17 cellular contexts compared by ENCODE assay signal in genomic region chr16:80441935-80442334, GRCh38.
"Had no signal": no experiment of that assay in that cellular context is flagged by ENCODE, and none has a peak within 500 bp of the region (broad histone marks: within the 10 kb centered on the region; RNA-seq: fewer than 3 reads in every experiment).

No MANE protein-coding gene starts in this region.

- H3K4me1 Mint-ChIP-seq: stimulated activated naive B cell treated with anti-CD40 and anti-IgM and Interleukin-4, amounts not matched to agents 10 μg/mL and 1 μg/mL and 100 μg/mL, for 72 hours; stimulated activated naive CD8-positive, alpha-beta T cell treated with anti-CD3 and anti-CD28 coated beads, Interleukin-15, amount 100 ng/mL, for 72 hours had no signal

- H3K9me3 Mint-ChIP-seq: effector memory CD8-positive, alpha-beta T cell; stimulated activated naive CD8-positive, alpha-beta T cell treated with anti-CD3 and anti-CD28 coated beads, Interleukin-15, amount 100 ng/mL, for 72 hours had no signal

- ATAC-seq: effector memory CD8-positive, alpha-beta T cell; gastroesophageal sphincter; left lobe of liver; naive thymus-derived CD4-positive, alpha-beta T cell; psoas muscle; sciatic nerve; stimulated activated naive B cell treated with anti-CD40 and anti-IgM and Interleukin-4, amounts not matched to agents 10 μg/mL and 1 μg/mL and 100 μg/mL, for 72 hours; stimulated activated naive CD8-positive, alpha-beta T cell treated with anti-CD3 and anti-CD28 coated beads, Interleukin-15, amount 100 ng/mL, for 72 hours; upper lobe of right lung had no signal

- H3K36me3 Mint-ChIP-seq: naive thymus-derived CD4-positive, alpha-beta T cell; stimulated activated naive B cell treated with anti-CD40 and anti-IgM and Interleukin-4, amounts not matched to agents 10 μg/mL and 1 μg/mL and 100 μg/mL, for 72 hours had no signal

- H3K4me3 Mint-ChIP-seq: effector memory CD8-positive, alpha-beta T cell; naive thymus-derived CD4-positive, alpha-beta T cell; nephron progenitor cell; stimulated activated naive B cell treated with anti-CD40 and anti-IgM and Interleukin-4, amounts not matched to agents 10 μg/mL and 1 μg/mL and 100 μg/mL, for 72 hours; stimulated activated naive CD8-positive, alpha-beta T cell treated with anti-CD3 and anti-CD28 coated beads, Interleukin-15, amount 100 ng/mL, for 72 hours had no signal

- H3K27ac Mint-ChIP-seq: effector memory CD8-positive, alpha-beta T cell; naive thymus-derived CD4-positive, alpha-beta T cell; nephron progenitor cell; stimulated activated naive B cell treated with anti-CD40 and anti-IgM and Interleukin-4, amounts not matched to agents 10 μg/mL and 1 μg/mL and 100 μg/mL, for 72 hours; stimulated activated naive CD8-positive, alpha-beta T cell treated with anti-CD3 and anti-CD28 coated beads, Interleukin-15, amount 100 ng/mL, for 72 hours had no signal

- DNase-seq: effector memory CD8-positive, alpha-beta T cell; glutamatergic neuron; islet precursor cell; mammary epithelial cell; naive thymus-derived CD4-positive, alpha-beta T cell; nephron progenitor cell; psoas muscle; spleen; stimulated activated CD4-positive, alpha-beta T cell treated with anti-CD3 and anti-CD28 coated beads, Interleukin-2, amount 100 ng/mL, for 24 hours; stimulated activated CD4-positive, alpha-beta T cell treated with anti-CD3 and anti-CD28 coated beads, Interleukin-4, amount 100 ng/mL, for 4 hours; stimulated activated naive B cell treated with anti-CD40 and anti-IgM and Interleukin-4, amounts not matched to agents 10 μg/mL and 1 μg/mL and 100 μg/mL, for 72 hours; stimulated activated naive CD8-positive, alpha-beta T cell treated with anti-CD3 and anti-CD28 coated beads, Interleukin-15, amount 100 ng/mL, for 72 hours; testis; upper lobe of right lung had no signal
